ENCODE assay signal across 8 cellular contexts in the genomic region with DNA sequence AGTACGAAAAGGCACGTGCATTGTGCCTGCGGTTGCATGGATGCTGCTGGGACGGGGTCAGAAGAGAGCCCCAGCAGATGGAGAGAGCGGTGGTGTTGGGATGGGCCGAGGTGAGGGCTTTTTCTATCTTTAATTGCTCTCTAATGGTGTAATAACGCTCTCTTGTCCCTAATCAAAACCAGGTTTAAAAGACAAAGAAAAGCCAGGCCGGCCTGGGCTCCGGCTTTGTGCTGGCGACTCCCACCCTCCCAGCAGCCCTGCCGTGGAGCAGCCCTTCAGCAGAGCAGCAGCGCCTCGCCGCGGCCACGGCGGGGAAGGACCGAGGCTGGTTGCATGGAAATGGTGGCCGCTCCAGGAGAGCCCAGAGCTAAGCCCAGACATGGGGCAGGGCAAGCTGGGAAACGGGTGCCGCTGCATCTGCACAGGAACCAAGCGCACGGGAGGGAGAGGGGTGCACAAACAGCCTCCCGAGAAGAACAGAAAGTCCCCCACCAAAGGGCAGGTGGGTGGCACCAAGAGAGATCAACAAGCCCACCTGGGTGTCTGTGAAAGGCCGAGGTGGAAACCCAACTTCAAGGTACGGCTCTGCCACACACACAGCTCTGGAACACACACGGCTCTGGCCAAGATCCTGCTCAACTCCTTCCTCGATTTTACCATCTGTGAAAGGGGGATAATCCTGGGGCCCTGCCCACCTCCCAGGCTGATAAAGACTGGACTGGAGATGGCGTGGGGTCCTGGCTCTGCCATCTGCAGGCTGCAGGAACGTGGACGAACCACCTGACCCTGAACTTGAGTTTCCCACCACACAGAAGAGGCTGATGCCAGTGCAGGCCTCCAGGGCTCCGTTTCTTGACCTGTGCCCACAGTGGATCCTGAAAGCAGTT. TPM values are rescaled to one million over a fixed set of nuclear protein-coding genes. Genes with fewer than 3 reads are reported as not detected.
DNase-seq lines count a peak whose midpoint lies in the region; ATAC-seq, FAIRE-seq and TF ChIP-seq lines count a peak whose summit lies in the region.

No MANE protein-coding gene starts in this region.

- H3K4me1 ChIP-seq in breast epithelium = peaks cover 20 to 27% of the 10 kb centered on the region in 2 donors
- peaks cover 12 to 28% (median 23%) of the 10 kb centered on the region in 3 donors for H3K4me1 ChIP-seq in skeletal muscle tissue (ENCODE audit: control insufficient read depth in 3 of 3, insufficient read depth in 3 of 3, low read length in 3 of 3)

- H3K4me3 ChIP-seq in MG63 = no peak overlapping the region
- peak overlapping the region in 1 of 3 donors; percentile 31 for H3K4me3 ChIP-seq in breast epithelium
- peak overlapping the region in 1 of 3 donors; percentile 13 for H3K4me3 ChIP-seq in skeletal muscle tissue (ENCODE audit: low read length in 3 of 3)

- H3K27ac ChIP-seq in breast epithelium = peak overlapping the region; percentile 87 to 88
- no peak overlapping the region for H3K27ac ChIP-seq in skeletal muscle tissue (ENCODE audit: low read depth, low read length)

- H3K27me3 ChIP-seq in MG63 (no peaks in the 10 kb centered on the region), breast epithelium (no peaks in the 10 kb centered on the region), skeletal muscle tissue (ENCODE audit: control insufficient read depth in 3 of 3, insufficient read depth in 3 of 3, low read length in 3 of 3) (no peaks in the 10 kb centered on the region)

- H3K36me3 ChIP-seq in MG63 (no peaks in the 10 kb centered on the region), breast epithelium (no peaks in the 10 kb centered on the region), skeletal muscle tissue (ENCODE audit: control insufficient read depth in 3 of 3, insufficient read depth in 3 of 3, low read length in 3 of 3) (peaks cover 18 to 23% (median 18%) of the 10 kb centered on the region in 3 donors)

- H3K9ac ChIP-seq in skeletal muscle tissue (ENCODE audit: low read depth in 1 of 3, low read length in 3 of 3) = peak overlapping the region in 2 of 3 donors; percentile 13 to 72

- intact Hi-C loops in breast epithelium (cut with DNase I; ENCODE audit: low total_unique reads) = no loop called here

- H3K9me3 ChIP-seq in MG63 = no peaks in the 10 kb centered on the region
- no peaks in the 10 kb centered on the region for H3K9me3 ChIP-seq in breast epithelium
- H3K9me3 ChIP-seq in skeletal muscle tissue (ENCODE audit: control insufficient read depth in 3 of 3, low read length in 3 of 3) = no peaks in the 10 kb centered on the region

- peak; percentile 82 to 99 (median 96) for TF ChIP-seq CTCF in breast epithelium (IDR thresholded peaks at IDR 0.05)

- FAIRE-seq in G401.6 (lab: Jason Lieb, UNC) = peak; percentile 89

- peak; percentile 71 for ATAC-seq in GM21825 (IDR thresholded peaks at IDR 0.05; ENCODE audit: unreplicated experiment)

- TF ChIP-seq POLR2A in breast epithelium (IDR thresholded peaks at IDR 0.05) = no peak

- DNase-seq in MG63 = peak; percentile 67
- DNase-seq in SKM-1 treated with dmso at 0.1 percent for 144 hours (lab: John Stamatoyannopoulos, UW; ENCODE audit: unreplicated experiment) = peak; percentile 50
- peak; percentile 82 to 91 for DNase-seq in breast epithelium (ENCODE audit: low spot score in 2 of 2)
- DNase-seq in inferior parietal cortex (ENCODE audit: extremely low spot score) = peak; percentile 87
- DNase-seq in activated effector memory CD4-positive, alpha-beta T cell treated with anti-CD3 and anti-CD28 coated beads, Interleukin-2, amount 50 U/mL, for 16 hours = no peak

RNA-seq across cellular contexts. Expression of gene HS1BP3, which starts 15.0 kb away (rescaled TPM):
- 10.9 and 28.0 TPM in 2 replicates for total RNA-seq in MG63 (2014; rRNA removed; shearing (Covaris generic); ENCODE audit: low replicate concordance)
- total RNA-seq in breast epithelium (10 to 100 TPM; 19.0 to 31.8 (median 25.9) TPM), skeletal muscle tissue (10.4 TPM)

RNA-seq across cellular contexts. Expression of gene GDF7, which starts 31.0 kb away (rescaled TPM):
- not detected in 2 replicates for total RNA-seq in MG63 (2014; rRNA removed; shearing (Covaris generic); ENCODE audit: low replicate concordance)
- total RNA-seq in breast epithelium (under 1 TPM; under 0.01 to 0.15 (median under 0.01) TPM), skeletal muscle tissue (0.52 TPM)
